In genomic region chr7:1411414-1411813, GRCh38 we compare ENCODE assay signal across 33 cellular contexts.
"Had no signal": no experiment of that assay in that cellular context is flagged by ENCODE, and none has a peak within 500 bp of the region (broad histone marks: within the 10 kb centered on the region; RNA-seq: fewer than 3 reads in every experiment).

No MANE protein-coding gene starts in this region.

- H3K9me3 ChIP-seq: ascending aorta, MG63, SJSA1 had no signal

- H3K4me3 ChIP-seq: ascending aorta, cardiac muscle cell, MG63, SJSA1 had no signal

- DNase-seq: activated CD4-positive, alpha-beta memory T cell treated with anti-CD3 and anti-CD28 coated beads, Interleukin-2, amount 10 ng/mL, durations not matched to agents 7 days and 5 days; activated CD4-positive, alpha-beta T cell treated with anti-CD3 and anti-CD28 coated beads for 1 hour; activated CD4-positive, alpha-beta T cell treated with anti-CD3 and anti-CD28 coated beads for 48 hours; activated CD4-positive, CD25-positive, alpha-beta regulatory T cell; activated CD8-positive, alpha-beta memory T cell treated with anti-CD3 and anti-CD28 coated beads for 24 hours; activated CD8-positive, alpha-beta memory T cell treated with anti-CD3 and anti-CD28 coated beads, Interleukin-2, amount 10 ng/mL, durations not matched to agents 7 days and 5 days; activated CD8-positive, alpha-beta memory T cell treated with anti-CD3 and anti-CD28 coated beads, Interleukin-2, amount 50 U/mL, for 48 hours; activated effector memory CD4-positive, alpha-beta T cell treated with anti-CD3 and anti-CD28 coated beads, Interleukin-2, amount 50 U/mL, for 16 hours; activated naive CD4-positive, alpha-beta T cell; activated naive CD4-positive, alpha-beta T cell treated with anti-CD3 and anti-CD28 coated beads, Interleukin-2, amount 50 U/mL, for 16 hours; activated naive CD8-positive, alpha-beta T cell treated with anti-CD3 and anti-CD28 coated beads for 36 hours; activated T-cell treated with anti-CD3 and anti-CD28 coated beads, Interleukin-2, amount 50 U/mL, for 1 hour; activated T-cell treated with anti-CD3 and anti-CD28 coated beads, Interleukin-2, amount 50 U/mL, for 72 hours; amniotic stem cell; Kasumi-1; KG1; MG63; NCI-H1048; NCI-H146; NCI-H187; NCI-H2081 treated with DMSO at 0.1 percent for 48 hours; NCI-H345; NCI-H524 treated with DMSO at 0.1 percent for 48 hours; SHP77 treated with DMSO at 0.1 percent for 48 hours; SW 1271; T-helper 1 cell; T-helper 2 cell; T-helper 9 cell had no signal

- ATAC-seq: activated CD8-positive, alpha-beta memory T cell treated with anti-CD3 and anti-CD28 coated beads, Interleukin-2, amount 10 ng/mL, durations not matched to agents 7 days and 5 days; activated T-cell treated with anti-CD3 and anti-CD28 coated beads, Interleukin-2, amount 50 U/mL, for 72 hours; activated T-helper 17 cell treated with anti-CD3 and anti-CD28 coated beads, Interleukin-2, amount 50 U/mL, for 72 hours; Panc1 had no signal

- H3K36me3 ChIP-seq: ascending aorta, cardiac muscle cell, MG63, SJSA1 had no signal

- H3K4me1 ChIP-seq: SJSA1 had no signal

- H3K27ac ChIP-seq: ascending aorta, cardiac muscle cell, SJSA1 had no signal
